12 cellular contexts compared by ENCODE assay signal in genomic region chr11:77418155-77418980, GRCh38. TPM values are rescaled to one million over a fixed set of nuclear protein-coding genes. Genes with fewer than 3 reads are reported as not detected.
A peak's percentile ranks its signal among the peaks of the same experiment; 100 is the strongest.
DNase-seq lines count a peak whose midpoint lies in the region; ATAC-seq, FAIRE-seq and TF ChIP-seq lines count a peak whose summit lies in the region.
"Had no signal": no experiment of that assay in that cellular context is flagged by ENCODE, and none has a peak within 500 bp of the region (broad histone marks: within the 10 kb centered on the region; RNA-seq: fewer than 3 reads in every experiment).

No MANE protein-coding gene starts in this region.

- H3K27ac ChIP-seq in KMS-11: no peak overlapping the region
- H3K27ac ChIP-seq: gastroesophageal sphincter had no signal

- no peaks in the 10 kb centered on the region for H3K36me3 ChIP-seq in KMS-11 (ENCODE audit: insufficient read depth)
- H3K36me3 ChIP-seq: gastroesophageal sphincter had no signal

- no peaks in the 10 kb centered on the region for H3K27me3 ChIP-seq in KMS-11 (ENCODE audit: insufficient read depth, low read depth)
- H3K27me3 ChIP-seq: gastroesophageal sphincter had no signal

- no peak overlapping the region for H3K9ac ChIP-seq in KMS-11

- peak; percentile 59 for ATAC-seq in GM21515 (IDR thresholded peaks at IDR 0.05; ENCODE audit: unreplicated experiment)
- no peak for ATAC-seq in effector memory CD8-positive, alpha-beta T cell (replicated peaks)
- ATAC-seq: gastroesophageal sphincter had no signal

- no peaks in the 10 kb centered on the region for H3K27me3 Mint-ChIP-seq in glutamatergic neuron (ENCODE audit: unreplicated experiment)
- no peaks in the 10 kb centered on the region for H3K27me3 Mint-ChIP-seq in effector memory CD8-positive, alpha-beta T cell
- H3K27me3 Mint-ChIP-seq: stimulated activated naive CD8-positive, alpha-beta T cell treated with anti-CD3 and anti-CD28 coated beads, Interleukin-15, Interleukin-2, amounts not matched to agents 100 ng/mL and 50 ng/mL, for 24 hours had no signal

- H3K4me3 ChIP-seq in KMS-11 (IDR thresholded peaks at IDR 0.05; ENCODE audit: insufficient read depth, low read depth, low read length): no peak overlapping the region
- H3K4me3 ChIP-seq: gastroesophageal sphincter, mucosa of descending colon had no signal

- no peaks in the 10 kb centered on the region for H3K79me2 ChIP-seq in KMS-11 (ENCODE audit: insufficient read depth, low read depth)

- H2AFZ ChIP-seq in KMS-11 (ENCODE audit: low read depth): no peak overlapping the region

- H3K36me3 Mint-ChIP-seq in glutamatergic neuron (ENCODE audit: unreplicated experiment): no peaks in the 10 kb centered on the region
- H3K36me3 Mint-ChIP-seq in effector memory CD8-positive, alpha-beta T cell (ENCODE audit: insufficient read depth): no peaks in the 10 kb centered on the region

- H3K4me1 Mint-ChIP-seq in glutamatergic neuron (ENCODE audit: low read depth, unreplicated experiment): peaks cover 22% of the 10 kb centered on the region
- H3K4me1 Mint-ChIP-seq in effector memory CD8-positive, alpha-beta T cell (ENCODE audit: low read depth in 2 of 2): no peaks in the 10 kb centered on the region

- H3K4me3 Mint-ChIP-seq in glutamatergic neuron (ENCODE audit: unreplicated experiment): no peak overlapping the region
- no peak overlapping the region for H3K4me3 Mint-ChIP-seq in effector memory CD8-positive, alpha-beta T cell
- H3K4me3 Mint-ChIP-seq: stimulated activated naive CD8-positive, alpha-beta T cell treated with anti-CD3 and anti-CD28 coated beads, Interleukin-15, Interleukin-2, amounts not matched to agents 100 ng/mL and 50 ng/mL, for 24 hours had no signal

- no peak for DNase-seq in GM18507 (ENCODE audit: extremely low spot score, insufficient read length, low read depth)
- no peak for DNase-seq in glutamatergic neuron
- no peak for DNase-seq in activated CD4-positive, CD25-positive, alpha-beta regulatory T cell treated with anti-CD3 and anti-CD28 coated beads, Interleukin-2, amount 50 U/mL, for 72 hours
- DNase-seq in effector memory CD8-positive, alpha-beta T cell: no peak
- no peak for DNase-seq in HuH-7 (ENCODE audit: low spot score)
- DNase-seq in foreskin melanocyte: no peak
- DNase-seq: mucosa of descending colon had no signal

- FAIRE-seq in GM18507 (lab: Jason Lieb, UNC): peak; percentile 84

- H4K20me1 ChIP-seq in KMS-11 (ENCODE audit: insufficient read depth): no peaks in the 10 kb centered on the region

- H3K9me3 Mint-ChIP-seq in glutamatergic neuron (ENCODE audit: unreplicated experiment): peaks cover 5% of the 10 kb centered on the region
- no peaks in the 10 kb centered on the region for H3K9me3 Mint-ChIP-seq in effector memory CD8-positive, alpha-beta T cell
- H3K9me3 Mint-ChIP-seq: activated T-helper 2 cell treated with anti-CD3 and anti-CD28 coated beads, Interferon-gamma antibody, Interleukin-2, Interleukin-4, amounts not matched to agents 10 μg/mL and 5 μg/mL and 100 μg/mL, durations not matched to agents 14 hours and 24 hours and 36 hours; stimulated activated naive CD8-positive, alpha-beta T cell treated with anti-CD3 and anti-CD28 coated beads, Interleukin-15, Interleukin-2, amounts not matched to agents 100 ng/mL and 50 ng/mL, for 24 hours had no signal

- peak overlapping the region; percentile 9 for H3K27ac Mint-ChIP-seq in glutamatergic neuron (ENCODE audit: unreplicated experiment)
- no peak overlapping the region for H3K27ac Mint-ChIP-seq in effector memory CD8-positive, alpha-beta T cell
- H3K27ac Mint-ChIP-seq: activated T-helper 2 cell treated with anti-CD3 and anti-CD28 coated beads, Interferon-gamma antibody, Interleukin-2, Interleukin-4, amounts not matched to agents 10 μg/mL and 5 μg/mL and 100 μg/mL, durations not matched to agents 14 hours and 24 hours and 36 hours; stimulated activated naive CD8-positive, alpha-beta T cell treated with anti-CD3 and anti-CD28 coated beads, Interleukin-15, Interleukin-2, amounts not matched to agents 100 ng/mL and 50 ng/mL, for 24 hours had no signal

- peaks cover 15% of the 10 kb centered on the region for H3K4me1 ChIP-seq in KMS-11 (ENCODE audit: low read depth, poor library complexity, severe bottlenecking)

- TF ChIP-seq CTCF in KMS-11 (conservative IDR thresholded peaks at IDR 0.05; ENCODE audit: low read depth, low read length) (no peak), glutamatergic neuron (IDR thresholded peaks at IDR 0.05; ENCODE audit: partially characterized antibody, unreplicated experiment) (no peak)

- H3K4me2 ChIP-seq in KMS-11: peak overlapping the region; percentile 14; the same call in 1 of the 2 replicates

RNA-seq across cellular contexts. Expression of gene PAK1, which starts 55.5 kb away (rescaled TPM):
- 126 TPM for total RNA-seq in glutamatergic neuron (ENCODE audit: unreplicated experiment)
